Comparison of ENCODE assay signal across 23 cellular contexts in genomic region chr18:35508030-35508429, GRCh38.
"Had no signal": no experiment of that assay in that cellular context is flagged by ENCODE, and none has a peak within 500 bp of the region (broad histone marks: within the 10 kb centered on the region; RNA-seq: fewer than 3 reads in every experiment).

No MANE protein-coding gene starts in this region.

- H3K27ac ChIP-seq: colonic mucosa, left ventricle myocardium inferior, sigmoid colon, testis, vagina, WERI-Rb-1 had no signal

- FAIRE-seq: bronchial epithelial cell, frontal cortex, TTC549 had no signal

- H3K9me3 ChIP-seq: colonic mucosa, left ventricle myocardium inferior, sigmoid colon, testis, vagina had no signal

- H3K4me2 ChIP-seq: smooth muscle cell had no signal

- H3K4me1 ChIP-seq: colonic mucosa, sigmoid colon, testis, vagina had no signal

- H3K4me3 ChIP-seq: colonic mucosa, left ventricle myocardium inferior, sigmoid colon, smooth muscle cell, testis, vagina had no signal

- H3K36me3 ChIP-seq: colonic mucosa, left ventricle myocardium inferior, sigmoid colon, vagina, WERI-Rb-1 had no signal

- DNase-seq: activated CD4-positive, alpha-beta T cell treated with anti-CD3 and anti-CD28 coated beads for 1 hour; activated CD8-positive, alpha-beta memory T cell treated with anti-CD3 and anti-CD28 coated beads, Interleukin-2, amount 50 U/mL, for 48 hours; activated naive CD4-positive, alpha-beta T cell treated with anti-CD3 and anti-CD28 coated beads for 36 hours; activated naive CD8-positive, alpha-beta T cell treated with anti-CD3 and anti-CD28 coated beads, Interleukin-2, amount 10 ng/mL, durations not matched to agents 7 days and 5 days; activated T-cell treated with anti-CD3 and anti-CD28 coated beads, Interleukin-2, amount 50 U/mL, for 48 hours; amygdala; hippocampal formation; left ventricle myocardium inferior; mammary epithelial cell; nucleus accumbens; posterior cingulate gyrus; sigmoid colon; stimulated activated CD4-positive, alpha-beta T cell treated with anti-CD3 and anti-CD28 coated beads, Interleukin-15, amount 100 ng/mL, for 24 hours; stimulated activated CD4-positive, alpha-beta T cell treated with anti-CD3 and anti-CD28 coated beads, Interleukin-2, amount 100 ng/mL, for 48 hours; stimulated activated naive CD4-positive, alpha-beta T cell; testis; WERI-Rb-1 had no signal

- H3K27me3 ChIP-seq: colonic mucosa, sigmoid colon, testis, vagina had no signal
